18 cellular contexts compared by ENCODE assay signal in genomic region chr2:128357561-128358370, GRCh38. TPM values are rescaled to one million over a fixed set of nuclear protein-coding genes. Genes with fewer than 3 reads are reported as not detected.
DNase-seq lines count a peak whose midpoint lies in the region; FAIRE-seq and TF ChIP-seq lines count a peak whose summit lies in the region.
"Had no signal": no experiment of that assay in that cellular context is flagged by ENCODE, and none has a peak within 500 bp of the region (broad histone marks: within the 10 kb centered on the region; RNA-seq: fewer than 3 reads in every experiment).

No MANE protein-coding gene starts in this region.

- H3K4me3 Mint-ChIP-seq in type B pancreatic cell = no peak overlapping the region

- H3K4ac ChIP-seq in mesenchymal stem cell (ENCODE audit: low read depth in 1 of 2, low read length in 2 of 2) = no peak overlapping the region

- no peaks in the 10 kb centered on the region for H3K79me1 ChIP-seq in mesenchymal stem cell (replicated peaks; ENCODE audit: low read length, poor library complexity, severe bottlenecking)

- H3K9me3 ChIP-seq in mesenchymal stem cell (ENCODE audit: control insufficient read depth, low read length) (peaks cover 6% of the 10 kb centered on the region), BE2C (no peaks in the 10 kb centered on the region)
- H3K9me3 ChIP-seq: A549 had no signal

- peak; percentile 39 for DNase-seq in activated effector memory CD4-positive, alpha-beta T cell treated with anti-CD3 and anti-CD28 coated beads, Interleukin-2, amount 50 U/mL, for 16 hours
- no peak for DNase-seq in activated effector memory CD4-positive, alpha-beta T cell treated with Interleukin-2 at 50 U/mL for 16 hours
- no peak for DNase-seq in bronchial epithelial cell (ENCODE audit: low read depth)
- no peak for DNase-seq in mesenchymal stem cell
- DNase-seq in type B pancreatic cell (ENCODE audit: extremely low spot score, unreplicated experiment) = peak; percentile 55
- no peak for DNase-seq in NCI-H774 (lab: John Stamatoyannopoulos, UW)
- no peak for DNase-seq in BE2C
- no peak for DNase-seq in RWPE1 (ENCODE audit: low spot score)
- DNase-seq: C1 segment of cervical spinal cord, GOT3, KBM-7, NCI-H1417 treated with DMSO at 0.1 percent for 48 hours, NCI-H2029, NCI-H2171, NCI-H446 treated with DMSO at 0.1 percent for 48 hours, RPMI8226 had no signal

- H3K23ac ChIP-seq in mesenchymal stem cell (ENCODE audit: low read length in 2 of 2) = no peak overlapping the region

- H3K4me1 Mint-ChIP-seq in type B pancreatic cell (ENCODE audit: unreplicated experiment) = peaks cover 10% of the 10 kb centered on the region

- H2BK120ac ChIP-seq in mesenchymal stem cell (ENCODE audit: low read depth, low read length) = no peak overlapping the region

- H3K9ac ChIP-seq in mesenchymal stem cell (ENCODE audit: low read length) = no peak overlapping the region

- 96% methylated on average over 12 of the region's 12 CpGs for WGBS in mesenchymal stem cell

- peak; percentile 50 for FAIRE-seq in bronchial epithelial cell (lab: Jason Lieb, UNC)
- FAIRE-seq: A549, GM12892 had no signal

- H3K27me3 ChIP-seq in bronchial epithelial cell (ENCODE audit: control insufficient read depth, insufficient read depth, low read length) (no peaks in the 10 kb centered on the region), mesenchymal stem cell (ENCODE audit: control insufficient read depth in 1 of 2, insufficient read depth in 1 of 2, low read length in 2 of 2) (no peaks in the 10 kb centered on the region), BE2C (no peaks in the 10 kb centered on the region)

- no peak overlapping the region for H2AK5ac ChIP-seq in mesenchymal stem cell (ENCODE audit: low read length, severe bottlenecking)

- H3K27me3 Mint-ChIP-seq in type B pancreatic cell = no peaks in the 10 kb centered on the region

- H2AFZ ChIP-seq in mesenchymal stem cell (ENCODE audit: low read depth, low read length) = peak overlapping the region; percentile 29

- POLR2A ChIA-PET in RWPE1 (lab: Yijun Ruan, JAX; ENCODE audit: low non-redundant PET) = no interaction called here

- no peak overlapping the region for H4K8ac ChIP-seq in mesenchymal stem cell (ENCODE audit: low read length)

- H3K27ac Mint-ChIP-seq in type B pancreatic cell = no peak overlapping the region

- H3K36me3 ChIP-seq in bronchial epithelial cell (ENCODE audit: control insufficient read depth, insufficient read depth, low read length) (no peaks in the 10 kb centered on the region), mesenchymal stem cell (ENCODE audit: control insufficient read depth in 1 of 2, insufficient read depth in 2 of 2, low read depth in 1 of 2, low read length in 2 of 2) (no peaks in the 10 kb centered on the region), BE2C (no peaks in the 10 kb centered on the region)

- H3K4me1 ChIP-seq in mesenchymal stem cell (ENCODE audit: control insufficient read depth, insufficient read depth, low read depth, low read length) (peaks cover 22% of the 10 kb centered on the region), BE2C (no peaks in the 10 kb centered on the region)

- H2BK12ac ChIP-seq in mesenchymal stem cell (ENCODE audit: low read length in 2 of 2) = no peak overlapping the region

- CTCF ChIA-PET in RWPE1 (lab: Yijun Ruan, JAX) = no interaction called here

- H3K27ac ChIP-seq in mesenchymal stem cell (ENCODE audit: low read length, poor library complexity, severe bottlenecking) (no peak overlapping the region), RWPE1 (no peak overlapping the region)
- H3K27ac ChIP-seq: A549 had no signal

- TF ChIP-seq CTCF in bronchial epithelial cell (IDR thresholded peaks at IDR 0.05; ENCODE audit: insufficient read depth, low read length, severe bottlenecking) = no peak
- no peak for TF ChIP-seq CTCF in type B pancreatic cell (conservative IDR thresholded peaks at IDR 0.05)
- TF ChIP-seq CTCF in BE2C (IDR thresholded peaks at IDR 0.05; ENCODE audit: low read depth, low read length) = no peak
- TF ChIP-seq CTCF in RWPE1 (conservative IDR thresholded peaks at IDR 0.05; ENCODE audit: low read depth) = no peak

- no peak overlapping the region for H3K18ac ChIP-seq in mesenchymal stem cell (ENCODE audit: low read depth in 1 of 2, low read length in 2 of 2)

- H3K9me3 Mint-ChIP-seq in type B pancreatic cell = no peaks in the 10 kb centered on the region

- no peak overlapping the region for H3K14ac ChIP-seq in mesenchymal stem cell (ENCODE audit: low read length in 2 of 2)

- H3K36me3 Mint-ChIP-seq in type B pancreatic cell = no peaks in the 10 kb centered on the region

- H2BK15ac ChIP-seq in mesenchymal stem cell (ENCODE audit: low read depth, poor library complexity, severe bottlenecking) = no peak overlapping the region

- H4K91ac ChIP-seq in mesenchymal stem cell (ENCODE audit: low read length) = no peak overlapping the region

- no peak overlapping the region for H3K4me2 ChIP-seq in mesenchymal stem cell (ENCODE audit: low read length, poor library complexity, severe bottlenecking)
- H3K4me2 ChIP-seq: A549 had no signal

- H3K4me3 ChIP-seq in bronchial epithelial cell (ENCODE audit: low read depth, low read length) (no peak overlapping the region), mesenchymal stem cell (ENCODE audit: insufficient read depth in 1 of 2, low read depth in 1 of 2, low read length in 2 of 2) (no peak overlapping the region), BE2C (ENCODE audit: low read depth, low read length) (no peak overlapping the region)
- H3K4me3 ChIP-seq: A549 had no signal

- H2BK5ac ChIP-seq in mesenchymal stem cell (ENCODE audit: low read depth, low read length, poor library complexity, severe bottlenecking) = no peak overlapping the region

RNA-seq across cellular contexts. Expression of gene HS6ST1, which starts 39.1 kb away (rescaled TPM):
- 19.2 and 21.3 TPM in 2 replicates for total RNA-seq in bronchial epithelial cell
- polyA plus RNA-seq in mesenchymal stem cell (2013, experiment 1 of 2) = 37.7 TPM
- polyA plus RNA-seq in mesenchymal stem cell (2013, experiment 2 of 2) = 37.3 TPM
- total RNA-seq in type B pancreatic cell (ENCODE audit: low replicate concordance) = 64.9 and 75.2 TPM in 2 replicates
- polyA plus RNA-seq in BE2C (2012; ENCODE audit: insufficient read depth, insufficient read length, low read depth) = 35.2 TPM

Comparison
In these comparisons a context has a peak if more than half of its experiments do, and no peak if none do; other contexts are left out.
1. DNase-seq: peak in activated effector memory CD4-positive, alpha-beta T cell treated with anti-CD3 and anti-CD28 coated beads, Interleukin-2, amount 50 U/mL, for 16 hours (single experiment) and type B pancreatic cell (single experiment); none in activated effector memory CD4-positive, alpha-beta T cell treated with Interleukin-2 at 50 U/mL for 16 hours (single experiment), bronchial epithelial cell (single experiment), mesenchymal stem cell (single experiment), NCI-H774 (single experiment), BE2C (single experiment) and RWPE1 (single experiment).